In genomic region chr14:53278602-53279506, GRCh38 we compare ENCODE assay signal across 16 cellular contexts.
A peak's percentile ranks its signal among the peaks of the same experiment; 100 is the strongest.
DNase-seq lines count a peak whose midpoint lies in the region; ATAC-seq and TF ChIP-seq lines count a peak whose summit lies in the region.
"Had no signal": no experiment of that assay in that cellular context is flagged by ENCODE, and none has a peak within 500 bp of the region (broad histone marks: within the 10 kb centered on the region; RNA-seq: fewer than 3 reads in every experiment).

No MANE protein-coding gene starts in this region.

- H3K36me3 ChIP-seq in HEK293 (ENCODE audit: control insufficient read depth in 2 of 2, insufficient read depth in 1 of 2, low read length in 2 of 2), result no peaks in the 10 kb centered on the region
- no peaks in the 10 kb centered on the region; the same call in 1 of the 2 replicates for H3K36me3 ChIP-seq in SJCRH30
- H3K36me3 ChIP-seq: left ventricle myocardium inferior, neural progenitor cell had no signal

- DNase-seq in AG10803 (ENCODE audit: low read depth) (peak; percentile 29), SJCRH30 (peak; percentile 16 to 32), fibroblast of the conjunctiva (ENCODE audit: low read depth) (peak; percentile 26), substantia nigra (lab: John Stamatoyannopoulos, UW) (no peak), HEK293T (ENCODE audit: extremely low spot score) (no peak)
- DNase-seq: activated CD8-positive, alpha-beta memory T cell treated with anti-CD3 and anti-CD28 coated beads, Interleukin-2, amount 50 U/mL, for 4 hours; dorsolateral prefrontal cortex; GDM1; glutamatergic neuron; left ventricle myocardium inferior; NCI-H524; SIG-M5 had no signal

- H3K27ac ChIP-seq in HEK293 (ENCODE audit: extremely low read depth, low read depth, low read length), result no peak overlapping the region
- H3K27ac ChIP-seq in SJCRH30, result no peak overlapping the region
- no peak overlapping the region for H3K27ac ChIP-seq in substantia nigra (ENCODE audit: low read depth, low read length, poor library complexity, severe bottlenecking)
- H3K27ac ChIP-seq: dorsolateral prefrontal cortex, left ventricle myocardium inferior, neural progenitor cell had no signal

- CTCF ChIA-PET in HEK293 (lab: Yijun Ruan, JAX) (interaction anchor here (0.5 kb wide), 1 partner anchor 223 kb away, joined by 3 read pairs; no protein-coding TSS in a partner anchor), HEK293T (lab: Yijun Ruan, JAX) (no interaction called here)

- POLR2A ChIA-PET in HEK293 (lab: Yijun Ruan, JAX) (no interaction called here), HEK293T (lab: Yijun Ruan, JAX) (no interaction called here)

- H3K4me3 ChIP-seq in AG10803 (ENCODE audit: low read length) (no peak overlapping the region), HEK293 (ENCODE audit: low read depth, low read length) (no peak overlapping the region), SJCRH30 (no peak overlapping the region)
- H3K4me3 ChIP-seq: dorsolateral prefrontal cortex, left ventricle myocardium inferior, neural progenitor cell had no signal

- no peaks in the 10 kb centered on the region for H3K27me3 ChIP-seq in SJCRH30
- H3K27me3 ChIP-seq: dorsolateral prefrontal cortex, neural progenitor cell had no signal

- no peak for ATAC-seq in HG03521 (IDR thresholded peaks at IDR 0.05; ENCODE audit: unreplicated experiment)
- no peak for ATAC-seq in HG02840 (IDR thresholded peaks at IDR 0.05; ENCODE audit: low FRiP score, unreplicated experiment)

- no peaks in the 10 kb centered on the region for H3K4me1 ChIP-seq in HEK293 (ENCODE audit: control insufficient read depth, insufficient read depth, low read length)
- H3K4me1 ChIP-seq in SJCRH30, result no peaks in the 10 kb centered on the region
- H3K4me1 ChIP-seq: neural progenitor cell had no signal

- H3K9me3 ChIP-seq in HEK293 (ENCODE audit: control insufficient read depth, insufficient read depth, low read depth, low read length) (no peaks in the 10 kb centered on the region), SJCRH30 (replicated peaks) (0 out of 2 replicates have a peak, but pooled peaks cover 3% of the 10 kb centered on the region)

- no peak for TF ChIP-seq CTCF in AG10803 (conservative IDR thresholded peaks at IDR 0.05; ENCODE audit: low read length)
- no peak for TF ChIP-seq CTCF in HEK293 (tag by site-specific recombination; IDR thresholded peaks at IDR 0.05)

TF ChIP-seq in HEK293, 187 proteins besides CTCF, POLR2A, EP300 and RAD21:
- no peak for TF ChIP-seq ZNF596 (tag by site-specific recombination; IDR thresholded peaks at IDR 0.05)
- peak; percentile 90; the same call in 1 of the 2 replicates for TF ChIP-seq TRIM28 (IDR thresholded peaks at IDR 0.05; ENCODE audit: borderline replicate concordance, low read length)
TF ChIP-seq in HEK293: peak in this region for 1.

TF ChIP-seq in HEK293T, 16 proteins besides CTCF, POLR2A, EP300 and RAD21:
- TF ChIP-seq SUZ12 (IDR thresholded peaks at IDR 0.05), result no peak
- no peak for TF ChIP-seq NFRKB (IDR thresholded peaks at IDR 0.05)
- TF ChIP-seq HDGF (IDR thresholded peaks at IDR 0.05; ENCODE audit: borderline replicate concordance), result no peak
- no peak for TF ChIP-seq ARNT (IDR thresholded peaks at IDR 0.05)
- no peak for TF ChIP-seq SP1 (IDR thresholded peaks at IDR 0.05)
- no peak for TF ChIP-seq FOXM1 (IDR thresholded peaks at IDR 0.05; ENCODE audit: borderline replicate concordance)
- no peak for TF ChIP-seq CTBP1 (IDR thresholded peaks at IDR 0.05; ENCODE audit: borderline replicate concordance)
- no peak for TF ChIP-seq ZNF384 (IDR thresholded peaks at IDR 0.05)
- TF ChIP-seq ELF4 (IDR thresholded peaks at IDR 0.05), result no peak
- TF ChIP-seq L3MBTL2 (conservative IDR thresholded peaks at IDR 0.05), result no peak
- TF ChIP-seq FOXK2 (IDR thresholded peaks at IDR 0.05), result no peak
- TF ChIP-seq PKNOX1 (IDR thresholded peaks at IDR 0.05), result no peak
- no peak for TF ChIP-seq LEF1 (IDR thresholded peaks at IDR 0.05; ENCODE audit: borderline replicate concordance)
- TF ChIP-seq BHLHE40 (IDR thresholded peaks at IDR 0.05; ENCODE audit: borderline replicate concordance), result no peak
- no peak for TF ChIP-seq FOXA1 (IDR thresholded peaks at IDR 0.05)
- no peak for TF ChIP-seq TARDBP (IDR thresholded peaks at IDR 0.05)

Comparison
In these comparisons a context has a peak if more than half of its experiments do, and no peak if none do; other contexts are left out.
1. DNase-seq: peak in AG10803 (single experiment), SJCRH30 (2 of 2) and fibroblast of the conjunctiva (single experiment); none in substantia nigra (0 of 49) and HEK293T (single experiment).